24 cellular contexts compared by ENCODE assay signal in genomic region chr10:116208999-116209398, GRCh38.
"Had no signal": no experiment of that assay in that cellular context is flagged by ENCODE, and none has a peak within 500 bp of the region (broad histone marks: within the 10 kb centered on the region; RNA-seq: fewer than 3 reads in every experiment).

No MANE protein-coding gene starts in this region.

- H3K27ac Mint-ChIP-seq: effector memory CD8-positive, alpha-beta T cell; naive thymus-derived CD8-positive, alpha-beta T cell had no signal

- H3K9me3 ChIP-seq: esophagus squamous epithelium, lower lobe of right lung, neutrophil, pancreas, right atrium auricular region, stomach, thyroid gland, vagina had no signal

- H3K4me3 Mint-ChIP-seq: effector memory CD8-positive, alpha-beta T cell; naive thymus-derived CD8-positive, alpha-beta T cell had no signal

- FAIRE-seq: endometrium, keratinocyte, pancreas had no signal

- H3K27me3 Mint-ChIP-seq: effector memory CD8-positive, alpha-beta T cell; naive thymus-derived CD8-positive, alpha-beta T cell had no signal

- H3K4me3 ChIP-seq: coronary artery, esophagus squamous epithelium, lower lobe of right lung, pancreas, right atrium auricular region, smooth muscle cell, stomach, thyroid gland, vagina had no signal

- H3K27me3 ChIP-seq: esophagus squamous epithelium, neutrophil, pancreas, right atrium auricular region, stomach, thyroid gland, vagina had no signal

- DNase-seq: dermis blood vessel endothelial cell; effector memory CD8-positive, alpha-beta T cell; erythroblast; esophagus squamous epithelium; foreskin melanocyte; left ventricle myocardium superior; lower lobe of right lung; naive thymus-derived CD8-positive, alpha-beta T cell; pancreas; stimulated activated CD4-positive, alpha-beta T cell treated with anti-CD3 and anti-CD28 coated beads, Interleukin-12 subunit alpha, Interleukin-12 subunit beta, amount 100 ng/mL, for 4 hours; stimulated activated CD4-positive, alpha-beta T cell treated with anti-CD3 and anti-CD28 coated beads, Interleukin-1b, Interleukin-23, amount 100 ng/mL, for 48 hours; stimulated activated CD4-positive, alpha-beta T cell treated with anti-CD3 and anti-CD28 coated beads, Interleukin-4, amount 100 ng/mL, for 1 hour; stimulated activated CD8-positive, alpha-beta memory T cell treated with anti-CD3 and anti-CD28 coated beads, Interleukin-4, amount 100 ng/mL, for 48 hours; stimulated activated naive CD4-positive, alpha-beta T cell; stomach; thyroid gland; trophoblast cell had no signal

- H3K36me3 Mint-ChIP-seq: naive thymus-derived CD8-positive, alpha-beta T cell had no signal

- H3K4me1 Mint-ChIP-seq: naive thymus-derived CD8-positive, alpha-beta T cell had no signal

- H3K4me2 ChIP-seq: smooth muscle cell had no signal

- H3K36me3 ChIP-seq: esophagus squamous epithelium, lower lobe of right lung, neutrophil, pancreas, right atrium auricular region, stomach, thyroid gland, vagina had no signal

- H3K27ac ChIP-seq: coronary artery, esophagus squamous epithelium, lower lobe of right lung, neutrophil, pancreas, right atrium auricular region, stomach, thyroid gland, vagina had no signal

- H3K9me3 Mint-ChIP-seq: naive thymus-derived CD8-positive, alpha-beta T cell had no signal
